ENCODE assay signal across 1 cellular context in genomic region chr7:30452278-30452930, GRCh38.
TF ChIP-seq lines count a peak whose summit lies in the region.

No MANE protein-coding gene starts in this region.

TF ChIP-seq in H1, 55 proteins besides CTCF, POLR2A, EP300 and RAD21 (continued from another document):
- no peak for TF ChIP-seq CHD7 (IDR thresholded peaks at IDR 0.05; ENCODE audit: insufficient replicate concordance, low read length)
